Comparison of ENCODE assay signal across 3 cellular contexts in the genomic region with DNA sequence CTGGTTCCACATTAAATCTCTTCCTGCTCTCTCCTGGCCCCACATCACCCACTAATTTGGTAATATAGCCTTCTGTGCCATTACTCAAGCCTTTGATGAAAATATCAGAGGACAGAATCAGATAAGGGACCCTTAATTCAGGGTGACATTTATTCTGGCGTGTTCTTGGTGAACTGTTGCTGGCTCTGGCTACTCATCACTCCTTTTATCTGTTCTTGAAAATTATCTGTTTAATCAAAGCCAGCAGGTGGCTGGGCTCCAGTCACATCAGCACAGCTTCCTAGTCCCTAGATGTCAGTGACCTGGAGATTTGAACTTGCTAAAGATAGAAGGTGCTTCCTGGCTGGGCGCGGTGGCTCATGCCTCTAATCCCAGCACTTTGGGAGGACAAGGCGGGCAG.
TF ChIP-seq lines count a peak whose summit lies in the region.

No MANE protein-coding gene starts in this region.

TF ChIP-seq in liver, 16 proteins besides CTCF, POLR2A, EP300 and RAD21:
- TF ChIP-seq HNF4A (conservative IDR thresholded peaks at IDR 0.05) (peak; percentile 53 to 63), YY1 (IDR thresholded peaks at IDR 0.05) (peak; percentile 45), RXRA (IDR thresholded peaks at IDR 0.05) (peak; percentile 87 to 95), TAF1 (conservative IDR thresholded peaks at IDR 0.05) (no peak), JUND (IDR thresholded peaks at IDR 0.05) (peak in 1 of 2 donors; percentile 21), HNF4G (IDR thresholded peaks at IDR 0.05) (no peak), GABPA (IDR thresholded peaks at IDR 0.05 in 1 of 2, conservative IDR thresholded peaks at IDR 0.05 in 1 of 2) (no peak), ZBTB33 (IDR thresholded peaks at IDR 0.05) (peak; percentile 51), NR2F2 (IDR thresholded peaks at IDR 0.05) (no peak), SP1 (IDR thresholded peaks at IDR 0.05) (peak; percentile 69), FOXA2 (IDR thresholded peaks at IDR 0.05) (no peak), FOXA1 (IDR thresholded peaks at IDR 0.05) (no peak), MAX (IDR thresholded peaks at IDR 0.05) (peak; percentile 81), EGR1 (IDR thresholded peaks at IDR 0.05; ENCODE audit: low read depth in 2 of 2) (peak in 1 of 2 donors; percentile 67)
- TF ChIP-seq, protein P1, sequence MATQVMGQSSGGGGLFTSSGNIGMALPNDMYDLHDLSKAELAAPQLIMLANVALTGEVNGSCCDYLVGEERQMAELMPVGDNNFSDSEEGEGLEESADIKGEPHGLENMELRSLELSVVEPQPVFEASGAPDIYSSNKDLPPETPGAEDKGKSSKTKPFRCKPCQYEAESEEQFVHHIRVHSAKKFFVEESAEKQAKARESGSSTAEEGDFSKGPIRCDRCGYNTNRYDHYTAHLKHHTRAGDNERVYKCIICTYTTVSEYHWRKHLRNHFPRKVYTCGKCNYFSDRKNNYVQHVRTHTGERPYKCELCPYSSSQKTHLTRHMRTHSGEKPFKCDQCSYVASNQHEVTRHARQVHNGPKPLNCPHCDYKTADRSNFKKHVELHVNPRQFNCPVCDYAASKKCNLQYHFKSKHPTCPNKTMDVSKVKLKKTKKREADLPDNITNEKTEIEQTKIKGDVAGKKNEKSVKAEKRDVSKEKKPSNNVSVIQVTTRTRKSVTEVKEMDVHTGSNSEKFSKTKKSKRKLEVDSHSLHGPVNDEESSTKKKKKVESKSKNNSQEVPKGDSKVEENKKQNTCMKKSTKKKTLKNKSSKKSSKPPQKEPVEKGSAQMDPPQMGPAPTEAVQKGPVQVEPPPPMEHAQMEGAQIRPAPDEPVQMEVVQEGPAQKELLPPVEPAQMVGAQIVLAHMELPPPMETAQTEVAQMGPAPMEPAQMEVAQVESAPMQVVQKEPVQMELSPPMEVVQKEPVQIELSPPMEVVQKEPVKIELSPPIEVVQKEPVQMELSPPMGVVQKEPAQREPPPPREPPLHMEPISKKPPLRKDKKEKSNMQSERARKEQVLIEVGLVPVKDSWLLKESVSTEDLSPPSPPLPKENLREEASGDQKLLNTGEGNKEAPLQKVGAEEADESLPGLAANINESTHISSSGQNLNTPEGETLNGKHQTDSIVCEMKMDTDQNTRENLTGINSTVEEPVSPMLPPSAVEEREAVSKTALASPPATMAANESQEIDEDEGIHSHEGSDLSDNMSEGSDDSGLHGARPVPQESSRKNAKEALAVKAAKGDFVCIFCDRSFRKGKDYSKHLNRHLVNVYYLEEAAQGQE (IDR thresholded peaks at IDR 0.05): peak; percentile 55
- TF ChIP-seq, protein P2, sequence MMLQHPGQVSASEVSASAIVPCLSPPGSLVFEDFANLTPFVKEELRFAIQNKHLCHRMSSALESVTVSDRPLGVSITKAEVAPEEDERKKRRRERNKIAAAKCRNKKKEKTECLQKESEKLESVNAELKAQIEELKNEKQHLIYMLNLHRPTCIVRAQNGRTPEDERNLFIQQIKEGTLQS (IDR thresholded peaks at IDR 0.05): no peak

TF ChIP-seq in HepG2, 621 proteins besides CTCF, POLR2A, EP300 and RAD21 (continues in another document):
- TF ChIP-seq PHF8 (CRISPR knock-in tag; IDR thresholded peaks at IDR 0.05): no peak
- TF ChIP-seq MAX (IDR thresholded peaks at IDR 0.05): no peak
- TF ChIP-seq SNAPC4 (CRISPR knock-in tag; IDR thresholded peaks at IDR 0.05): no peak
- TF ChIP-seq HNRNPUL1 (IDR thresholded peaks at IDR 0.05; ENCODE audit: low read depth, low read length): no peak
- TF ChIP-seq, protein P3, sequence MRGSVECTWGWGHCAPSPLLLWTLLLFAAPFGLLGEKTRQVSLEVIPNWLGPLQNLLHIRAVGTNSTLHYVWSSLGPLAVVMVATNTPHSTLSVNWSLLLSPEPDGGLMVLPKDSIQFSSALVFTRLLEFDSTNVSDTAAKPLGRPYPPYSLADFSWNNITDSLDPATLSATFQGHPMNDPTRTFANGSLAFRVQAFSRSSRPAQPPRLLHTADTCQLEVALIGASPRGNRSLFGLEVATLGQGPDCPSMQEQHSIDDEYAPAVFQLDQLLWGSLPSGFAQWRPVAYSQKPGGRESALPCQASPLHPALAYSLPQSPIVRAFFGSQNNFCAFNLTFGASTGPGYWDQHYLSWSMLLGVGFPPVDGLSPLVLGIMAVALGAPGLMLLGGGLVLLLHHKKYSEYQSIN (CRISPR knock-in tag; IDR thresholded peaks at IDR 0.05; ENCODE audit: borderline replicate concordance): no peak
- TF ChIP-seq ZKSCAN1 (IDR thresholded peaks at IDR 0.05; ENCODE audit: low read length): no peak
- no peak for TF ChIP-seq ZNF839 (CRISPR knock-in tag; IDR thresholded peaks at IDR 0.05; ENCODE audit: borderline replicate concordance)
- TF ChIP-seq SRSF9 (IDR thresholded peaks at IDR 0.05; ENCODE audit: borderline replicate concordance, insufficient read depth, low read depth, low read length, poor library complexity, severe bottlenecking): no peak
- TF ChIP-seq, protein P4, sequence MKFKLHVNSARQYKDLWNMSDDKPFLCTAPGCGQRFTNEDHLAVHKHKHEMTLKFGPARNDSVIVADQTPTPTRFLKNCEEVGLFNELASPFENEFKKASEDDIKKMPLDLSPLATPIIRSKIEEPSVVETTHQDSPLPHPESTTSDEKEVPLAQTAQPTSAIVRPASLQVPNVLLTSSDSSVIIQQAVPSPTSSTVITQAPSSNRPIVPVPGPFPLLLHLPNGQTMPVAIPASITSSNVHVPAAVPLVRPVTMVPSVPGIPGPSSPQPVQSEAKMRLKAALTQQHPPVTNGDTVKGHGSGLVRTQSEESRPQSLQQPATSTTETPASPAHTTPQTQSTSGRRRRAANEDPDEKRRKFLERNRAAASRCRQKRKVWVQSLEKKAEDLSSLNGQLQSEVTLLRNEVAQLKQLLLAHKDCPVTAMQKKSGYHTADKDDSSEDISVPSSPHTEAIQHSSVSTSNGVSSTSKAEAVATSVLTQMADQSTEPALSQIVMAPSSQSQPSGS (CRISPR knock-in tag; IDR thresholded peaks at IDR 0.05): no peak

TF ChIP-seq in SK-N-SH treated with all-trans-retinoic acid at 6 μM for 48 hours, 23 proteins besides CTCF, POLR2A, EP300 and RAD21:
- TF ChIP-seq GLIS3 (CRISPR knock-in tag; IDR thresholded peaks at IDR 0.05) (no peak), CREB5 (CRISPR knock-in tag; IDR thresholded peaks at IDR 0.05; ENCODE audit: low read depth) (no peak), TCF4 (CRISPR knock-in tag; IDR thresholded peaks at IDR 0.05; ENCODE audit: borderline replicate concordance) (peak; percentile 80), TOX (CRISPR knock-in tag; IDR thresholded peaks at IDR 0.05; ENCODE audit: borderline replicate concordance) (no peak), SNAI2 (CRISPR knock-in tag; IDR thresholded peaks at IDR 0.05) (no peak), PATZ1 (CRISPR knock-in tag; IDR thresholded peaks at IDR 0.05; ENCODE audit: borderline replicate concordance) (no peak)
- TF ChIP-seq, protein P5, sequence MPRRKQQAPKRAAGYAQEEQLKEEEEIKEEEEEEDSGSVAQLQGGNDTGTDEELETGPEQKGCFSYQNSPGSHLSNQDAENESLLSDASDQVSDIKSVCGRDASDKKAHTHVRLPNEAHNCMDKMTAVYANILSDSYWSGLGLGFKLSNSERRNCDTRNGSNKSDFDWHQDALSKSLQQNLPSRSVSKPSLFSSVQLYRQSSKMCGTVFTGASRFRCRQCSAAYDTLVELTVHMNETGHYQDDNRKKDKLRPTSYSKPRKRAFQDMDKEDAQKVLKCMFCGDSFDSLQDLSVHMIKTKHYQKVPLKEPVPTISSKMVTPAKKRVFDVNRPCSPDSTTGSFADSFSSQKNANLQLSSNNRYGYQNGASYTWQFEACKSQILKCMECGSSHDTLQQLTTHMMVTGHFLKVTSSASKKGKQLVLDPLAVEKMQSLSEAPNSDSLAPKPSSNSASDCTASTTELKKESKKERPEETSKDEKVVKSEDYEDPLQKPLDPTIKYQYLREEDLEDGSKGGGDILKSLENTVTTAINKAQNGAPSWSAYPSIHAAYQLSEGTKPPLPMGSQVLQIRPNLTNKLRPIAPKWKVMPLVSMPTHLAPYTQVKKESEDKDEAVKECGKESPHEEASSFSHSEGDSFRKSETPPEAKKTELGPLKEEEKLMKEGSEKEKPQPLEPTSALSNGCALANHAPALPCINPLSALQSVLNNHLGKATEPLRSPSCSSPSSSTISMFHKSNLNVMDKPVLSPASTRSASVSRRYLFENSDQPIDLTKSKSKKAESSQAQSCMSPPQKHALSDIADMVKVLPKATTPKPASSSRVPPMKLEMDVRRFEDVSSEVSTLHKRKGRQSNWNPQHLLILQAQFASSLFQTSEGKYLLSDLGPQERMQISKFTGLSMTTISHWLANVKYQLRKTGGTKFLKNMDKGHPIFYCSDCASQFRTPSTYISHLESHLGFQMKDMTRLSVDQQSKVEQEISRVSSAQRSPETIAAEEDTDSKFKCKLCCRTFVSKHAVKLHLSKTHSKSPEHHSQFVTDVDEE (CRISPR knock-in tag; IDR thresholded peaks at IDR 0.05): peak; percentile 74
